8 cellular contexts compared by ENCODE assay signal in genomic region chr19:1785310-1785709, GRCh38. TPM values are rescaled to one million over a fixed set of nuclear protein-coding genes. Genes with fewer than 3 reads are reported as not detected.
"Had no signal": no experiment of that assay in that cellular context is flagged by ENCODE, and none has a peak within 500 bp of the region (broad histone marks: within the 10 kb centered on the region; RNA-seq: fewer than 3 reads in every experiment).

No MANE protein-coding gene starts in this region.

- H3K27ac ChIP-seq: HL-60 had no signal

- DNase-seq: IMR-90 had no signal

- H3K36me3 Mint-ChIP-seq: IgD-negative memory B cell had no signal

- H3K4me3 Mint-ChIP-seq: IgD-negative memory B cell had no signal

- FAIRE-seq: HepG2, HTR-8/SVneo, K562 had no signal

- H3K4me3 ChIP-seq: K562 had no signal

RNA-seq across cellular contexts. Expression of gene ONECUT3, which starts 32.0 kb away (rescaled TPM):
- total RNA-seq: HepG2, HT-29, HT1080, IMR-90, K562 had no signal
- polyA plus RNA-seq: IgD-negative memory B cell, IMR-90, K562 had no signal
